Comparison of ENCODE assay signal across 8 cellular contexts in the genomic region with DNA sequence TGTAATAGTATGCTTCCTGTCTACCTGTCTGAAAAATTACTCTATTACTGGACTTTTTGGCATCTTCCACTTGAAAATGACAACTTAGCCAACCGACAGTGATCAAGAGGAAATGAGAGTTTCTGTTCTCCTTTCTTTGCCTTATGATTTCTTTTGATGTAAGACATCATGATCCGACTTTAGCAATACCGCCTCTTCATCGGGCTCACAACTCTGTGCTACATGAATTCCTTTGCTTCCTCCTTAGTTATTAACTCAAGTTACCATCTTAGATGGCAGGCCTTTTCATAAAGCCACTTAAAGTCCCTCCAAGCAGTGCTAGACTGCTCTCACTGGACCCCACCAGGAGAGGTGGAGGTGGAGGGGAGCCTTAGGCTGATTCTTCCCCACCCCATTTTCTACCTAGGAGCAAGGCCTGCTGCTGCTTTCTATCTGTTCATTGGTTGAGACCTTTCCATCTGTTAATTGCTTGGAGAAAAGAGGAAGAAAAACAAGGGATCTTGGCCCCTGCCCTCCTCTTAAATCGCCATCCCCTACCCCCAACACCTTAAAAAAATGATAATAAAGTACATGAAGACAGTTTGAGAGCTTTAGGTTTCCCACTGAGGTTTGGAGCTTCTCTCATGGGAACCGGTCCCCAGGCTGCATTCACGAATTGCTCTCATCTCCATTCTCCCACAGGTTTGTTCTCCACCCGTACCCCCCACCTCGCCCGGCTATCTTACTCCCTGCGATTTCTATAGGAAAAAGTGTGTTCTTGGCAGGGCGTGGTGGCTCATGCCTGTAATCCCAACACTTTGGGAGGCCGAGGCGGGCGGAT. TPM values are rescaled to one million over a fixed set of nuclear protein-coding genes. Genes with fewer than 3 reads are reported as not detected.
A peak's percentile ranks its signal among the peaks of the same experiment; 100 is the strongest.
DNase-seq lines count a peak whose midpoint lies in the region; ATAC-seq and TF ChIP-seq lines count a peak whose summit lies in the region.

No MANE protein-coding gene starts in this region.

- no peaks in the 10 kb centered on the region for H3K27me3 Mint-ChIP-seq in activated T-cell treated with anti-CD3 and anti-CD28 coated beads, Interleukin-2, amount 50 U/mL, for 72 hours (ENCODE audit: low read depth)
- no peaks in the 10 kb centered on the region for H3K27me3 Mint-ChIP-seq in activated CD4-positive, alpha-beta memory T cell treated with anti-CD3 and anti-CD28 coated beads, Interleukin-2, amount 10 ng/mL, durations not matched to agents 7 days and 5 days
- peaks cover 7% of the 10 kb centered on the region for H3K27me3 Mint-ChIP-seq in progenitor cell of endocrine pancreas

- H3K4me3 Mint-ChIP-seq in activated T-cell treated with anti-CD3 and anti-CD28 coated beads, Interleukin-2, amount 50 U/mL, for 72 hours = peak overlapping the region; percentile 58 to 79
- H3K4me3 Mint-ChIP-seq in activated CD4-positive, alpha-beta memory T cell treated with anti-CD3 and anti-CD28 coated beads, Interleukin-2, amount 10 ng/mL, durations not matched to agents 7 days and 5 days = peak overlapping the region; percentile 1
- H3K4me3 Mint-ChIP-seq in progenitor cell of endocrine pancreas (ENCODE audit: low read depth) = no peak overlapping the region

- CTCF ChIA-PET in activated CD4-positive, alpha-beta memory T cell treated with anti-CD3 and anti-CD28 coated beads, Interleukin-2, amount 10 ng/mL, durations not matched to agents 7 days and 5 days (lab: Charles Lee) = interaction anchor here (1.4 to 4.4 kb wide), 5 partner anchors 21 to 94 kb away, joined by 5 to 21 read pairs (median 6); a partner anchor contains a TSS

- POLR2A ChIA-PET in activated CD4-positive, alpha-beta memory T cell treated with anti-CD3 and anti-CD28 coated beads, Interleukin-2, amount 10 ng/mL, durations not matched to agents 7 days and 5 days (lab: Charles Lee) = interaction anchor here (1.9 to 4.8 kb wide), 4 partner anchors 13 to 84 kb away, joined by 5 to 57 read pairs (median 16); a partner anchor contains a TSS

- no peak for TF ChIP-seq CTCF in progenitor cell of endocrine pancreas (IDR thresholded peaks at IDR 0.05; ENCODE audit: unreplicated experiment)

- no peak for DNase-seq in activated T-cell treated with anti-CD3 and anti-CD28 coated beads, Interleukin-2, amount 50 U/mL, for 72 hours
- DNase-seq in activated T-cell treated with anti-CD3 and anti-CD28 coated beads for 4 hours = no peak
- DNase-seq in activated CD4-positive, alpha-beta memory T cell treated with anti-CD3 and anti-CD28 coated beads, Interleukin-2, amount 10 ng/mL, durations not matched to agents 7 days and 5 days = no peak
- no peak for DNase-seq in progenitor cell of endocrine pancreas (ENCODE audit: low spot score, unreplicated experiment)
- no peak for DNase-seq in NCI-H1092 (lab: John Stamatoyannopoulos, UW)
- no peak for DNase-seq in effector CD8-positive, alpha-beta T cell (lab: John Stamatoyannopoulos, UW)
- no peak for DNase-seq in nucleus accumbens (lab: John Stamatoyannopoulos, UW)

- peak overlapping the region; percentile 96 for H3K27ac Mint-ChIP-seq in activated T-cell treated with anti-CD3 and anti-CD28 coated beads, Interleukin-2, amount 50 U/mL, for 72 hours
- peak overlapping the region; percentile 67 for H3K27ac Mint-ChIP-seq in activated CD4-positive, alpha-beta memory T cell treated with anti-CD3 and anti-CD28 coated beads, Interleukin-2, amount 10 ng/mL, durations not matched to agents 7 days and 5 days
- H3K27ac Mint-ChIP-seq in progenitor cell of endocrine pancreas = peak overlapping the region; percentile 40

- peak; percentile 10 to 13 for ATAC-seq in activated T-cell treated with anti-CD3 and anti-CD28 coated beads, Interleukin-2, amount 50 U/mL, for 72 hours (replicated peaks in 1 of 2)
- ATAC-seq in HG03064 (IDR thresholded peaks at IDR 0.05; ENCODE audit: low read depth, unreplicated experiment) = peak; percentile 53

- H3K36me3 Mint-ChIP-seq in activated T-cell treated with anti-CD3 and anti-CD28 coated beads, Interleukin-2, amount 50 U/mL, for 72 hours (ENCODE audit: insufficient read depth in 2 of 2) = no peaks in the 10 kb centered on the region
- H3K36me3 Mint-ChIP-seq in activated CD4-positive, alpha-beta memory T cell treated with anti-CD3 and anti-CD28 coated beads, Interleukin-2, amount 10 ng/mL, durations not matched to agents 7 days and 5 days (ENCODE audit: low read depth) = no peaks in the 10 kb centered on the region
- no peaks in the 10 kb centered on the region for H3K36me3 Mint-ChIP-seq in progenitor cell of endocrine pancreas (ENCODE audit: insufficient read depth)

- H3K4me1 Mint-ChIP-seq in activated T-cell treated with anti-CD3 and anti-CD28 coated beads, Interleukin-2, amount 50 U/mL, for 72 hours (ENCODE audit: low read depth) = peaks cover 73% of the 10 kb centered on the region
- H3K4me1 Mint-ChIP-seq in activated CD4-positive, alpha-beta memory T cell treated with anti-CD3 and anti-CD28 coated beads, Interleukin-2, amount 10 ng/mL, durations not matched to agents 7 days and 5 days = peaks cover 54% of the 10 kb centered on the region
- H3K4me1 Mint-ChIP-seq in progenitor cell of endocrine pancreas (ENCODE audit: low read depth) = peaks cover 35% of the 10 kb centered on the region

- H3K9me3 Mint-ChIP-seq in activated T-cell treated with anti-CD3 and anti-CD28 coated beads, Interleukin-2, amount 50 U/mL, for 72 hours = peaks cover 0 to 3% of the 10 kb centered on the region in 2 donors
- no peaks in the 10 kb centered on the region for H3K9me3 Mint-ChIP-seq in activated CD4-positive, alpha-beta memory T cell treated with anti-CD3 and anti-CD28 coated beads, Interleukin-2, amount 10 ng/mL, durations not matched to agents 7 days and 5 days
- peaks cover 2% of the 10 kb centered on the region for H3K9me3 Mint-ChIP-seq in progenitor cell of endocrine pancreas (ENCODE audit: low read depth)

RNA-seq across cellular contexts. Expression of a gene that starts 21.6 kb away (rescaled TPM):
- 100 to 1,000 TPM; 184 to 238 TPM for total RNA-seq in activated T-cell treated with anti-CD3 and anti-CD28 coated beads, Interleukin-2, amount 50 U/mL, for 72 hours
- 100 to 1,000 TPM; 149 TPM for total RNA-seq in activated CD4-positive, alpha-beta memory T cell treated with anti-CD3 and anti-CD28 coated beads, Interleukin-2, amount 10 ng/mL, durations not matched to agents 7 days and 5 days
- 118 and 121 TPM in 2 replicates for total RNA-seq in progenitor cell of endocrine pancreas

RNA-seq across cellular contexts. Expression of a gene that starts 55.8 kb away (rescaled TPM):
- total RNA-seq in activated T-cell treated with anti-CD3 and anti-CD28 coated beads, Interleukin-2, amount 50 U/mL, for 72 hours = 10 to 100 TPM; 14.6 to 21.0 TPM
- total RNA-seq in activated CD4-positive, alpha-beta memory T cell treated with anti-CD3 and anti-CD28 coated beads, Interleukin-2, amount 10 ng/mL, durations not matched to agents 7 days and 5 days = 10 to 100 TPM; 12.8 to 14.1 TPM
- 13.9 and 15.2 TPM in 2 replicates for total RNA-seq in progenitor cell of endocrine pancreas

Comparison
In these comparisons a context has a peak if more than half of its experiments do, and no peak if none do; other contexts are left out.
1. H3K27ac Mint-ChIP-seq: peak in every context shown above with its lines; median percentile 96 in activated T-cell treated with anti-CD3 and anti-CD28 coated beads, Interleukin-2, amount 50 U/mL, for 72 hours; 67 in activated CD4-positive, alpha-beta memory T cell treated with anti-CD3 and anti-CD28 coated beads, Interleukin-2, amount 10 ng/mL, durations not matched to agents 7 days and 5 days; 40 in progenitor cell of endocrine pancreas.